ENCODE assay signal across 8 cellular contexts in genomic region chr1:23555949-23556640, GRCh38. TPM values are rescaled to one million over a fixed set of nuclear protein-coding genes. Genes with fewer than 3 reads are reported as not detected.
DNase-seq lines count a peak whose midpoint lies in the region; ATAC-seq and TF ChIP-seq lines count a peak whose summit lies in the region.

No MANE protein-coding gene starts in this region.

- intact Hi-C loops in CD8-positive, alpha-beta T cell (cut with DNase I, micrococcal nuclease): loop anchor here (2.0 to 10.0 kb wide), 6 partner anchors 63 to 249 kb away; partner anchors contain the start of genes GALE (in 1 of the 2), HNRNPR (in 1 of the 2) and RPL11 (in 1 of the 2)
- intact Hi-C loops in lower lobe of right lung (cut with DNase I): no loop called here
- intact Hi-C loops in upper lobe of right lung (cut with DNase I): loop anchor here (5.0 kb wide), 1 partner anchor 76 kb away; no protein-coding TSS in a partner anchor

- H3K4me3 Mint-ChIP-seq in CD8-positive, alpha-beta T cell: peak overlapping the region; percentile 81

- in situ Hi-C loops in brain microvascular endothelial cell (cut with HindIII; ENCODE audit: low pct_ligation_motif_present, low sequenced_read_pairs): no loop called here

- H3K36me3 ChIP-seq in CD8-positive, alpha-beta T cell (ENCODE audit: insufficient read depth, low read length): no peaks in the 10 kb centered on the region
- H3K36me3 ChIP-seq in MG63: peaks cover 25% of the 10 kb centered on the region
- H3K36me3 ChIP-seq in brain microvascular endothelial cell (replicated peaks): peaks cover 19% of the 10 kb centered on the region
- peaks cover 10% of the 10 kb centered on the region for H3K36me3 ChIP-seq in lower lobe of right lung
- H3K36me3 ChIP-seq in upper lobe of right lung: peaks cover 10% of the 10 kb centered on the region

- POLR2A ChIA-PET in CD8-positive, alpha-beta T cell (lab: Charles Lee): interaction anchor here (1.0 to 5.3 kb wide), 13 partner anchors 8 to 135 kb away, joined by 3 to 61 read pairs (median 10); partner anchors contain the start of gene RPL11

- no peaks in the 10 kb centered on the region for H3K27me3 ChIP-seq in CD8-positive, alpha-beta T cell (ENCODE audit: insufficient read depth, low read length)
- H3K27me3 ChIP-seq in MG63: no peaks in the 10 kb centered on the region
- no peaks in the 10 kb centered on the region for H3K27me3 ChIP-seq in brain microvascular endothelial cell (replicated peaks)
- no peaks in the 10 kb centered on the region for H3K27me3 ChIP-seq in lower lobe of right lung (ENCODE audit: low read depth)
- H3K27me3 ChIP-seq in upper lobe of right lung: no peaks in the 10 kb centered on the region

- no peak for ATAC-seq in CD8-positive, alpha-beta T cell
- ATAC-seq in lower lobe of right lung: no peak
- no peak for ATAC-seq in upper lobe of right lung
- no peak for ATAC-seq in activated CD4-positive, CD25-positive, alpha-beta regulatory T cell treated with anti-CD3 and anti-CD28 coated beads, Interleukin-2, amount 50 U/mL, for 24 hours
- no peak for ATAC-seq in GM18907 (IDR thresholded peaks at IDR 0.05; ENCODE audit: unreplicated experiment)
- no peak for ATAC-seq in HG03432 (IDR thresholded peaks at IDR 0.05; ENCODE audit: unreplicated experiment)

- peaks cover 18% of the 10 kb centered on the region for H3K36me3 Mint-ChIP-seq in CD8-positive, alpha-beta T cell

- no peaks in the 10 kb centered on the region for H3K9me3 Mint-ChIP-seq in CD8-positive, alpha-beta T cell

- peaks cover 46% of the 10 kb centered on the region for H3K4me1 ChIP-seq in CD8-positive, alpha-beta T cell (ENCODE audit: insufficient read depth, low read length)
- H3K4me1 ChIP-seq in lower lobe of right lung (peaks cover 57% of the 10 kb centered on the region), upper lobe of right lung (peaks cover 54% of the 10 kb centered on the region)

- peak overlapping the region; percentile 52 for H3K27ac ChIP-seq in CD8-positive, alpha-beta T cell (ENCODE audit: low read depth, low read length)
- H3K27ac ChIP-seq in brain microvascular endothelial cell (peak overlapping the region; percentile 100), lower lobe of right lung (peak overlapping the region; percentile 96), upper lobe of right lung (peak overlapping the region; percentile 94)

- peaks cover 58% of the 10 kb centered on the region for H3K4me1 Mint-ChIP-seq in CD8-positive, alpha-beta T cell (ENCODE audit: low read depth)

- H3K27me3 Mint-ChIP-seq in CD8-positive, alpha-beta T cell (ENCODE audit: low read depth): no peaks in the 10 kb centered on the region

- H3K27ac Mint-ChIP-seq in CD8-positive, alpha-beta T cell: peak overlapping the region; percentile 99

- H3K9me3 ChIP-seq in CD8-positive, alpha-beta T cell (ENCODE audit: low read length): no peaks in the 10 kb centered on the region
- H3K9me3 ChIP-seq in MG63 (no peaks in the 10 kb centered on the region), lower lobe of right lung (no peaks in the 10 kb centered on the region), upper lobe of right lung (no peaks in the 10 kb centered on the region)

- CTCF ChIA-PET in CD8-positive, alpha-beta T cell (lab: Charles Lee): interaction anchor here (0.6 to 23.4 kb wide), 13 partner anchors 11 to 212 kb away, joined by 3 to 1167 read pairs (median 9); no protein-coding TSS in a partner anchor

- H3K4me3 ChIP-seq in CD8-positive, alpha-beta T cell (ENCODE audit: low read depth, low read length): peak overlapping the region; percentile 96
- H3K4me3 ChIP-seq in MG63: peak overlapping the region; percentile 81
- H3K4me3 ChIP-seq in brain microvascular endothelial cell (ENCODE audit: low read depth, low read length): peak overlapping the region; percentile 15
- H3K4me3 ChIP-seq in lower lobe of right lung: peak overlapping the region; percentile 92
- H3K4me3 ChIP-seq in upper lobe of right lung: peak overlapping the region; percentile 76

- no peak for TF ChIP-seq CTCF in CD8-positive, alpha-beta T cell (IDR thresholded peaks at IDR 0.05)
- TF ChIP-seq CTCF in brain microvascular endothelial cell (IDR thresholded peaks at IDR 0.05; ENCODE audit: low read depth, low read length, missing control alignments): no peak
- no peak for TF ChIP-seq CTCF in lower lobe of right lung (IDR thresholded peaks at IDR 0.05)
- TF ChIP-seq CTCF in upper lobe of right lung (IDR thresholded peaks at IDR 0.05): no peak

- DNase-seq in CD8-positive, alpha-beta T cell: peak in 1 of 7 experiments; percentile 29
- DNase-seq in MG63 (peak; percentile 67), brain microvascular endothelial cell (peak; percentile 88), lower lobe of right lung (no peak), upper lobe of right lung (no peak)

RNA-seq across cellular contexts. Expression of gene ID3, which starts 3.2 kb away (rescaled TPM):
- total RNA-seq in CD8-positive, alpha-beta T cell: 10 to 100 TPM; 44.2 to 48.1 TPM
- 190 and 463 TPM in 2 replicates for total RNA-seq in MG63 (2014; rRNA removed; shearing (Covaris generic); ENCODE audit: low replicate concordance)
- total RNA-seq in lower lobe of right lung (137 TPM), upper lobe of right lung (242 TPM)

RNA-seq across cellular contexts. Expression of gene E2F2, which starts 25.1 kb away (rescaled TPM):
- under 1 TPM; 0.19 to 0.38 TPM for total RNA-seq in CD8-positive, alpha-beta T cell
- 4.3 and 6.9 TPM in 2 replicates for total RNA-seq in MG63 (2014; rRNA removed; shearing (Covaris generic); ENCODE audit: low replicate concordance)
- total RNA-seq in lower lobe of right lung: 1.1 TPM
- total RNA-seq in upper lobe of right lung: 0.32 TPM

Comparison
In these comparisons a context has a peak if more than half of its experiments do, and no peak if none do; other contexts are left out.
1. DNase-seq: peak in MG63 (single experiment) and brain microvascular endothelial cell (single experiment); none in lower lobe of right lung (single experiment) and upper lobe of right lung (single experiment).
2. H3K4me3 ChIP-seq: peak in every context shown above with its lines; median percentile 96 in CD8-positive, alpha-beta T cell; 92 in lower lobe of right lung; 81 in MG63; 76 in upper lobe of right lung; 15 in brain microvascular endothelial cell.
3. Peak in every context shown above with its lines, with median percentiles within 50 percentile points of each other: H3K27ac ChIP-seq.